Comparison of ENCODE assay signal across 15 cellular contexts in genomic region chr2:7109558-7109935, GRCh38.
DNase-seq lines count a peak whose midpoint lies in the region; ATAC-seq and TF ChIP-seq lines count a peak whose summit lies in the region.
"Had no signal": no experiment of that assay in that cellular context is flagged by ENCODE, and none has a peak within 500 bp of the region (broad histone marks: within the 10 kb centered on the region; RNA-seq: fewer than 3 reads in every experiment).

No MANE protein-coding gene starts in this region.

- no peak overlapping the region for H3K4me3 Mint-ChIP-seq in glutamatergic neuron (ENCODE audit: unreplicated experiment)
- H3K4me3 Mint-ChIP-seq in neural crest cell, result no peak overlapping the region
- H3K4me3 Mint-ChIP-seq: CD8-positive, alpha-beta memory T cell had no signal

- ATAC-seq in HG02981 (IDR thresholded peaks at IDR 0.05; ENCODE audit: unreplicated experiment) (no peak), GM21447 (IDR thresholded peaks at IDR 0.05; ENCODE audit: unreplicated experiment) (no peak)
- ATAC-seq: HCT116 had no signal

- H3K4me1 Mint-ChIP-seq in glutamatergic neuron (ENCODE audit: low read depth, unreplicated experiment), result peaks cover 15% of the 10 kb centered on the region
- peaks cover 7% of the 10 kb centered on the region for H3K4me1 Mint-ChIP-seq in neural crest cell
- H3K4me1 Mint-ChIP-seq: CD8-positive, alpha-beta memory T cell; IgD-negative memory B cell had no signal

- peak; percentile 33 for DNase-seq in activated CD8-positive, alpha-beta memory T cell treated with anti-CD3 and anti-CD28 coated beads for 24 hours
- no peak for DNase-seq in activated CD8-positive, alpha-beta memory T cell treated with anti-CD3 and anti-CD28 coated beads, Interleukin-2, amount 50 U/mL, for 4 hours
- DNase-seq in glutamatergic neuron (peak; percentile 33), neural crest cell (ENCODE audit: low read depth, low spot score) (no peak), head of caudate nucleus (no peak), NCI-H1092 (lab: John Stamatoyannopoulos, UW) (no peak)
- DNase-seq: 8988T; AML-193; CD8-positive, alpha-beta memory T cell; DMS53; GF-D8 had no signal

- H3K9me3 Mint-ChIP-seq in glutamatergic neuron (ENCODE audit: unreplicated experiment) (no peaks in the 10 kb centered on the region), neural crest cell (no peaks in the 10 kb centered on the region)

- H3K36me3 Mint-ChIP-seq in glutamatergic neuron (ENCODE audit: unreplicated experiment) (peaks cover 1% of the 10 kb centered on the region), neural crest cell (ENCODE audit: low read depth) (peaks cover 3% of the 10 kb centered on the region)
- H3K36me3 Mint-ChIP-seq: IgD-negative memory B cell had no signal

- peak overlapping the region; percentile 86 for H3K27ac Mint-ChIP-seq in glutamatergic neuron (ENCODE audit: unreplicated experiment)
- peak overlapping the region; percentile 12 for H3K27ac Mint-ChIP-seq in neural crest cell (ENCODE audit: unreplicated experiment)

- H3K27me3 Mint-ChIP-seq in glutamatergic neuron (ENCODE audit: unreplicated experiment) (peaks cover 2% of the 10 kb centered on the region), neural crest cell (ENCODE audit: low read depth) (no peaks in the 10 kb centered on the region)

- intact Hi-C loops in head of caudate nucleus (cut with DNase I), result no loop called here

- TF ChIP-seq CTCF in glutamatergic neuron (IDR thresholded peaks at IDR 0.05; ENCODE audit: partially characterized antibody, unreplicated experiment) (no peak), neural crest cell (conservative IDR thresholded peaks at IDR 0.05) (no peak)

Comparison
In these comparisons a context has a peak if more than half of its experiments do, and no peak if none do; other contexts are left out.
1. DNase-seq: peak in activated CD8-positive, alpha-beta memory T cell treated with anti-CD3 and anti-CD28 coated beads for 24 hours (single experiment) and glutamatergic neuron (single experiment); none in activated CD8-positive, alpha-beta memory T cell treated with anti-CD3 and anti-CD28 coated beads, Interleukin-2, amount 50 U/mL, for 4 hours (single experiment), neural crest cell (single experiment), head of caudate nucleus (0 of 42) and NCI-H1092 (single experiment).